In the genomic region with DNA sequence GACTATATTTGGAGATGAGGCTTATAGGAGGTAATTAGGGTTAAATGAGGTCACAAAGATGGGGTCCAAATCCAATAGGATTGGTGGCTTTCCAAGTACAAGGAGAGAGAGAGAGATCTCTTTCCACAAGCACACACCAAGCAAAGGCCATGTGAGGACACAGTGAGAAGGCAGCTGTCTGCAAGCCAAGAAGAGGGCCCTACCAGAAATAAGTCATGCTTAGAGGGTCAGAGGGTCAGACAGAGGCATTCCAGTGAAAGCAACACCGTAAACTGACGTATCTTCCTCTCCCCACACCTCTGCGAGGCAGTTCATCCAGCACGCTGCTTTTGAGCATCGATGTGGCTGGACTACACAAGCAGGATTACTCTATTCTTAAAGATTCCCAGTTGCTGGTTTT, we compare ENCODE assay signal across 15 cellular contexts.
"Had no signal": no experiment of that assay in that cellular context is flagged by ENCODE, and none has a peak within 500 bp of the region (broad histone marks: within the 10 kb centered on the region; RNA-seq: fewer than 3 reads in every experiment).

No MANE protein-coding gene starts in this region.

- H3K4me3 ChIP-seq: right atrium auricular region, sigmoid colon, stomach, thoracic aorta, transverse colon had no signal

- H3K4me3 Mint-ChIP-seq: naive thymus-derived CD8-positive, alpha-beta T cell had no signal

- ATAC-seq: esophagus mucosa; foreskin keratinocyte; naive thymus-derived CD8-positive, alpha-beta T cell had no signal

- H3K9me3 Mint-ChIP-seq: naive thymus-derived CD8-positive, alpha-beta T cell had no signal

- H3K27ac ChIP-seq: foreskin keratinocyte, right atrium auricular region, sigmoid colon, stomach, thoracic aorta, transverse colon had no signal

- H3K9me3 ChIP-seq: right atrium auricular region, sigmoid colon, stomach, thoracic aorta, transverse colon had no signal

- H3K36me3 ChIP-seq: right atrium auricular region, sigmoid colon, stomach, thoracic aorta, transverse colon had no signal

- H3K27me3 ChIP-seq: foreskin keratinocyte, right atrium auricular region, transverse colon had no signal

- DNase-seq: effector memory CD4-positive, alpha-beta T cell; foreskin keratinocyte; kidney glomerular epithelial cell; naive thymus-derived CD8-positive, alpha-beta T cell; posterior cingulate gyrus; sigmoid colon; small intestine; stimulated activated CD4-positive, alpha-beta T cell treated with anti-CD3 and anti-CD28 coated beads, Interleukin-12 subunit alpha, Interleukin-12 subunit beta, amount 100 ng/mL, for 4 hours; stimulated activated naive CD4-positive, alpha-beta T cell; stomach; substantia nigra; transverse colon had no signal

- H3K36me3 Mint-ChIP-seq: naive thymus-derived CD8-positive, alpha-beta T cell had no signal
